7 cellular contexts compared by ENCODE assay signal in the genomic region with DNA sequence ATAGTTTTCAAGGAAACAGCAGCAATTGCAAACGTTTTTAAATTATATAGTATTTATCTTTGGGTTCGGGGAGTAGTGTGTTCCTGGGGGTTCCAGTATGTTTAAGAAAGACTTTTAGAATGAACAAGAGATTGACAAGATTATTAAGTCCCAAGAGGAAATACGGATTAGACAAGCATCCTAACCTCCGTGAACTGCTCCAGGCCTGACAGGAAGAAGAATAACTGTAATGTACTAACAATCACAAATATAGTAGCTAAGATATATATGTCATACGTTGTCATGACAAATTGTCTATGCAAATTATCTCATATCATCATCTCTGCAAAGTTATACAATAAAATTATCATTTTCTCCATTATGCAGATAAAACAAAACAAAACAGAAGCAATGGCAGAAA.
"Had no signal": no experiment of that assay in that cellular context is flagged by ENCODE, and none has a peak within 500 bp of the region (broad histone marks: within the 10 kb centered on the region; RNA-seq: fewer than 3 reads in every experiment).

No MANE protein-coding gene starts in this region.

- H3K4me3 ChIP-seq: K562 had no signal

- DNase-seq: IMR-90, KBM-7, KG1 had no signal

- ATAC-seq: HepG2, K562 had no signal

- H3K9ac ChIP-seq: KMS-11 had no signal

- H3K4me2 ChIP-seq: KMS-11 had no signal

- H3K27ac ChIP-seq: HL-60, KMS-11 had no signal
